ENCODE assay signal across 18 cellular contexts in the genomic region with DNA sequence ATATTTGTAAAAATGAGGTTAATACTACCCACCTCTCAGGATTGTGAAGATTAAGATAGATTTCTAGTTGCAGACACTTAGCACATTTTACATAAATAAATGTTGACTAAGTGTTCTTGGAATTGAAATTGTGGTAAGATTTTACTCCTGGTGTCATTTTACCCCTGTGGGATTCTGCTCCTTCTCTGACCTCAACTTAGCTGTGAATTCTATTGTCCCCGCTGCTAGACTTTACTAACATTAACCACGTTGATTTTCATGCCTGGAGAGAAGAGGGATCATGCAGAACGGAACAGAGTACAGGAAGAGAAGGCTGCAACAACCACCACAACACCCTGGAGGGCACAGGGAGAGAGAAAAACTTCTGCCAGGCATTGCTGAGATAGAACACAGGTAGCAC. TPM values are rescaled to one million over a fixed set of nuclear protein-coding genes. Genes with fewer than 3 reads are reported as not detected.
DNase-seq lines count a peak whose midpoint lies in the region; ATAC-seq, FAIRE-seq and TF ChIP-seq lines count a peak whose summit lies in the region.
"Had no signal": no experiment of that assay in that cellular context is flagged by ENCODE, and none has a peak within 500 bp of the region (broad histone marks: within the 10 kb centered on the region; RNA-seq: fewer than 3 reads in every experiment).

No MANE protein-coding gene starts in this region.

- H3K27me3 Mint-ChIP-seq in astrocyte (ENCODE audit: low read depth, unreplicated experiment) = no peaks in the 10 kb centered on the region

- H4K12ac ChIP-seq in trophoblast cell (ENCODE audit: low read depth, low read length) = no peak overlapping the region

- DNase-seq in H4 (ENCODE audit: low spot score) (peak; percentile 28), astrocyte (ENCODE audit: low read depth) (peak; percentile 36), glomerular visceral epithelial cell (ENCODE audit: extremely low spot score) (peak; percentile 46), trophoblast cell (no peak), SIG-M5 (lab: John Stamatoyannopoulos, UW) (no peak), DMS79 treated with DMSO at 0.1 percent for 48 hours (lab: John Stamatoyannopoulos, UW) (no peak), T-helper 1 cell (no peak)
- DNase-seq: Caco-2, GDM1, GOT3, NCI-H1930, NCI-H510A treated with DMSO at 0.1 percent for 48 hours, SHP77 had no signal

- no peak overlapping the region for H3K18ac ChIP-seq in trophoblast cell (ENCODE audit: low read length)

- FAIRE-seq in astrocyte (lab: Jason Lieb, UNC) = no peak
- FAIRE-seq: A204.1, RCC 7860 had no signal

- H3K79me2 ChIP-seq in astrocyte (ENCODE audit: insufficient read depth, low read length) (peaks cover 5% of the 10 kb centered on the region), trophoblast cell (ENCODE audit: control insufficient read depth, insufficient read depth, low read length, poor library complexity) (no peaks in the 10 kb centered on the region)

- H3K79me1 ChIP-seq in trophoblast cell (ENCODE audit: low read length) = peaks cover 2% of the 10 kb centered on the region

- no peaks in the 10 kb centered on the region for H4K20me1 ChIP-seq in astrocyte (ENCODE audit: insufficient read depth, low read length)

- H3K4me1 ChIP-seq in astrocyte (ENCODE audit: insufficient read depth, low read length) = peaks cover 15% of the 10 kb centered on the region
- H3K4me1 ChIP-seq in trophoblast cell (ENCODE audit: control insufficient read depth in 1 of 2, insufficient read depth in 2 of 2, low read length in 2 of 2) = peaks cover 3 to 6% of the 10 kb centered on the region in 2 experiments
- H3K4me1 ChIP-seq: Caco-2 had no signal

- H3K27ac ChIP-seq in astrocyte (ENCODE audit: low read depth, low read length) (no peak overlapping the region), trophoblast cell (ENCODE audit: low read depth, low read length) (no peak overlapping the region)
- H3K27ac ChIP-seq: KMS-11 had no signal

- H3K27me3 ChIP-seq in astrocyte (ENCODE audit: insufficient read depth, low read length) (peaks cover 18% of the 10 kb centered on the region), trophoblast cell (ENCODE audit: insufficient read depth, low read length) (no peaks in the 10 kb centered on the region)

- H3K9ac ChIP-seq in astrocyte (ENCODE audit: low read length) (no peak overlapping the region), trophoblast cell (ENCODE audit: low read length) (no peak overlapping the region)
- H3K9ac ChIP-seq: KMS-11 had no signal

- H3K23ac ChIP-seq in trophoblast cell (ENCODE audit: low read length) = no peak overlapping the region

- TF ChIP-seq CTCF in astrocyte (IDR thresholded peaks at IDR 0.05; ENCODE audit: insufficient read depth, low read depth, low read length) = no peak

- H2BK5ac ChIP-seq in trophoblast cell (ENCODE audit: low read depth, low read length, poor library complexity) = no peak overlapping the region

- peak overlapping the region; percentile 54 for H2AK5ac ChIP-seq in trophoblast cell (ENCODE audit: low read length)

- ATAC-seq in HG02610 (IDR thresholded peaks at IDR 0.05; ENCODE audit: unreplicated experiment) = no peak

- no peak overlapping the region for H3K14ac ChIP-seq in trophoblast cell (ENCODE audit: low read length)

- H3K4me3 ChIP-seq in astrocyte (ENCODE audit: insufficient read depth, low read depth, low read length) (no peak overlapping the region), trophoblast cell (ENCODE audit: low read depth, low read length) (no peak overlapping the region)

- no peaks in the 10 kb centered on the region for H3K9me3 Mint-ChIP-seq in astrocyte (ENCODE audit: unreplicated experiment)

- H3K4me1 Mint-ChIP-seq in astrocyte (ENCODE audit: low read depth, unreplicated experiment) = peaks cover 10% of the 10 kb centered on the region

- H2BK12ac ChIP-seq in trophoblast cell (ENCODE audit: low read length) = peak overlapping the region; percentile 63

- no peaks in the 10 kb centered on the region for H3K36me3 ChIP-seq in astrocyte (ENCODE audit: insufficient read depth, low read length)
- H3K36me3 ChIP-seq in trophoblast cell (ENCODE audit: control insufficient read depth in 1 of 2, insufficient read depth in 2 of 2, low read length in 2 of 2) = no peaks in the 10 kb centered on the region

- no peak overlapping the region for H4K91ac ChIP-seq in trophoblast cell (ENCODE audit: low read depth, low read length)

- WGBS in trophoblast cell (ENCODE audit: extremely low coverage, insufficient coverage, insufficient read length) = no CpG with 5 or more reads among the region's 3 CpGs

- H3K4me2 ChIP-seq in astrocyte (ENCODE audit: low read length) (no peak overlapping the region), trophoblast cell (ENCODE audit: low read length) (no peak overlapping the region)
- H3K4me2 ChIP-seq: KMS-11 had no signal

- H3K4ac ChIP-seq in trophoblast cell (ENCODE audit: low read depth, low read length) = no peak overlapping the region

- H4K8ac ChIP-seq in trophoblast cell (ENCODE audit: low read depth, low read length) = no peak overlapping the region

- no peaks in the 10 kb centered on the region for H3K9me3 ChIP-seq in astrocyte (ENCODE audit: insufficient read depth, low read depth, low read length)
- H3K9me3 ChIP-seq in trophoblast cell (ENCODE audit: insufficient read depth, low read depth, low read length) = no peaks in the 10 kb centered on the region
- H3K9me3 ChIP-seq: Caco-2 had no signal

- no peak overlapping the region for H3K4me3 Mint-ChIP-seq in astrocyte (ENCODE audit: unreplicated experiment)

- H3K36me3 Mint-ChIP-seq in astrocyte (ENCODE audit: low read depth, unreplicated experiment) = no peaks in the 10 kb centered on the region
- H3K36me3 Mint-ChIP-seq: CD14-positive monocyte had no signal

- H3K27ac Mint-ChIP-seq in astrocyte (ENCODE audit: unreplicated experiment) = no peak overlapping the region
- H3K27ac Mint-ChIP-seq: CD14-positive monocyte had no signal

- no peak overlapping the region for H2AFZ ChIP-seq in astrocyte (ENCODE audit: low read depth, low read length)
- H2AFZ ChIP-seq in trophoblast cell (ENCODE audit: insufficient read depth, low read length, poor library complexity) = no peak overlapping the region

- no peak overlapping the region for H2BK120ac ChIP-seq in trophoblast cell (ENCODE audit: insufficient read depth, low read length, poor library complexity)

RNA-seq across cellular contexts. Expression of a gene that starts 2.1 kb away (rescaled TPM):
- 51.0 and 70.0 TPM in 2 replicates for total RNA-seq in H4 (2014; rRNA removed; shearing (Covaris generic))
- total RNA-seq in astrocyte = 20.3 and 27.1 TPM in 2 replicates
- polyA plus RNA-seq in trophoblast cell (2013) = 16.0 and 16.8 TPM in 2 replicates
- polyA plus RNA-seq: CD14-positive monocyte had no signal

Comparison
In these comparisons a context has a peak if more than half of its experiments do, and no peak if none do; other contexts are left out.
1. DNase-seq: peak in H4 (single experiment), astrocyte (single experiment) and glomerular visceral epithelial cell (single experiment); none in trophoblast cell (0 of 2), SIG-M5 (single experiment), DMS79 treated with DMSO at 0.1 percent for 48 hours (single experiment) and T-helper 1 cell (0 of 5).